17 cellular contexts compared by ENCODE assay signal in the genomic region with DNA sequence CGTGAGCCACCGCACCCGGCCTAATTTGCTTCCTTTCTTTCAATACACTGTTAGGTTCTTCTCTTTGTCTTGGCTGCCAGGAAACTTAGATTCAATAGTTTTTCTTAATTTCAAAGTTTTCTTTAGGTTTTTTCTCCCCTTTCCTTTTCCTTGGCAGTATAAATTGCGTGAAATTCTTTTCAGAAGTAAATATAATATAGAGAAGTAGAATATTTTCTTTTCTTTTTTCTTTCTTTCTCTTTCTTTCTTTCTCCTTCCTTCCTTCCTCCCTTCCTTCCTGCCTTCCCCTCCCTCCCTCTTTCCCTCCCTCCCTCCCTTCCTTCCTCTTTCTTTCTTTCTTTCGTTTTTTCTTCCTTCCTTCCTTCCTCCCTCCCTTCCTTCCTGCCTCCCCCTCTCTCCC. TPM values are rescaled to one million over a fixed set of nuclear protein-coding genes. Genes with fewer than 3 reads are reported as not detected.
DNase-seq lines count a peak whose midpoint lies in the region; ATAC-seq and TF ChIP-seq lines count a peak whose summit lies in the region.
"Had no signal": no experiment of that assay in that cellular context is flagged by ENCODE, and none has a peak within 500 bp of the region (broad histone marks: within the 10 kb centered on the region; RNA-seq: fewer than 3 reads in every experiment).

No MANE protein-coding gene starts in this region.

- H3F3A ChIP-seq in GM23338 (replicated peaks; ENCODE audit: low read depth): no peaks in the 10 kb centered on the region

- H3K79me2 ChIP-seq in GM23338 (replicated peaks; ENCODE audit: insufficient read depth): peaks cover 12% of the 10 kb centered on the region; the same call in 1 of the 2 replicates

- H3K9me3 ChIP-seq in CD4-positive, alpha-beta T cell (ENCODE audit: control insufficient read depth, low read length): no peaks in the 10 kb centered on the region
- H3K9me3 ChIP-seq: HAP-1, SJSA1 had no signal

- no peak overlapping the region for H3K4me3 ChIP-seq in GM23338
- H3K4me3 ChIP-seq: HAP-1, SJSA1 had no signal

- peaks cover 44% of the 10 kb centered on the region for H3K27me3 Mint-ChIP-seq in CD4-positive, alpha-beta T cell
- H3K27me3 Mint-ChIP-seq in GM23338 (ENCODE audit: insufficient read depth, low read depth, poor library complexity) (peaks cover 10% of the 10 kb centered on the region), neural crest cell (ENCODE audit: low read depth) (peaks cover 52% of the 10 kb centered on the region)
- H3K27me3 Mint-ChIP-seq in effector memory CD8-positive, alpha-beta T cell: peaks cover 42 to 51% of the 10 kb centered on the region in 2 donors

- no peak for ATAC-seq in CD4-positive, alpha-beta T cell (ENCODE audit: poor library complexity)
- ATAC-seq in GM23338 (no peak), GM18498 (IDR thresholded peaks at IDR 0.05; ENCODE audit: unreplicated experiment) (no peak), GM19463 (IDR thresholded peaks at IDR 0.05; ENCODE audit: unreplicated experiment) (no peak)
- ATAC-seq in effector memory CD8-positive, alpha-beta T cell (replicated peaks): no peak
- ATAC-seq: PC-3 had no signal

- H3K36me3 ChIP-seq in GM23338 (ENCODE audit: insufficient read depth): no peaks in the 10 kb centered on the region
- H3K36me3 ChIP-seq: HAP-1, SJSA1 had no signal

- DNase-seq in CD4-positive, alpha-beta T cell: no peak
- no peak for DNase-seq in GM23338 (ENCODE audit: low spot score)
- no peak for DNase-seq in effector memory CD8-positive, alpha-beta T cell
- DNase-seq in neural crest cell (ENCODE audit: low read depth, low spot score): no peak
- DNase-seq in caudate nucleus (lab: John Stamatoyannopoulos, UW): no peak
- DNase-seq: DMS 273 treated with DMSO at 0.1 percent for 48 hours, MM.1S, NCI-H1105 treated with DMSO at 0.1 percent for 48 hours, NCI-H187 treated with DMSO at 0.1 percent for 48 hours, NCI-H446, NCI-H748 treated with DMSO at 0.1 percent for 48 hours, PC-3 had no signal

- intact Hi-C loops in CD4-positive, alpha-beta T cell (cut with DNase I, micrococcal nuclease): loop anchor here in 1 of 2 experiments (5.0 to 10.0 kb wide), 2 partner anchors 1526 to 1848 kb away; a partner anchor contains a TSS

- H3K27me3 ChIP-seq in CD4-positive, alpha-beta T cell (ENCODE audit: control insufficient read depth, insufficient read depth, low read length): no peaks in the 10 kb centered on the region
- no peaks in the 10 kb centered on the region for H3K27me3 ChIP-seq in GM23338 (ENCODE audit: insufficient read depth)

- H3K27ac Mint-ChIP-seq in CD4-positive, alpha-beta T cell: no peak overlapping the region
- no peak overlapping the region for H3K27ac Mint-ChIP-seq in GM23338
- H3K27ac Mint-ChIP-seq in effector memory CD8-positive, alpha-beta T cell: no peak overlapping the region
- no peak overlapping the region for H3K27ac Mint-ChIP-seq in neural crest cell (ENCODE audit: unreplicated experiment)
- H3K27ac Mint-ChIP-seq: B cell had no signal

- peak overlapping the region; percentile 91 for H3K4me3 Mint-ChIP-seq in CD4-positive, alpha-beta T cell
- H3K4me3 Mint-ChIP-seq in GM23338 (no peak overlapping the region), neural crest cell (peak overlapping the region; percentile 89)
- H3K4me3 Mint-ChIP-seq in effector memory CD8-positive, alpha-beta T cell: peak overlapping the region; percentile 70 to 82

- no peak overlapping the region for H2AFZ ChIP-seq in GM23338

- no peak for TF ChIP-seq CTCF in CD4-positive, alpha-beta T cell (IDR thresholded peaks at IDR 0.05)
- no peak for TF ChIP-seq CTCF in GM23338 (conservative IDR thresholded peaks at IDR 0.05; ENCODE audit: low read depth in 2 of 2)
- TF ChIP-seq CTCF in neural crest cell (conservative IDR thresholded peaks at IDR 0.05): no peak

- CTCF ChIA-PET in CD4-positive, alpha-beta T cell (lab: Charles Lee): no interaction called here

- H3K4me1 ChIP-seq in GM23338 (ENCODE audit: insufficient read depth): peaks cover 45% of the 10 kb centered on the region
- H3K4me1 ChIP-seq: SJSA1 had no signal

- H3K4me1 Mint-ChIP-seq in CD4-positive, alpha-beta T cell (ENCODE audit: low read depth): peaks cover 21% of the 10 kb centered on the region
- peaks cover 43% of the 10 kb centered on the region for H3K4me1 Mint-ChIP-seq in GM23338
- peaks cover 8 to 11% of the 10 kb centered on the region in 2 donors for H3K4me1 Mint-ChIP-seq in effector memory CD8-positive, alpha-beta T cell (ENCODE audit: low read depth in 2 of 2)
- H3K4me1 Mint-ChIP-seq in neural crest cell: peaks cover 33% of the 10 kb centered on the region

- H3K9me2 ChIP-seq in GM23338 (ENCODE audit: insufficient read depth): no peaks in the 10 kb centered on the region

- no peaks in the 10 kb centered on the region for H3K9me3 Mint-ChIP-seq in CD4-positive, alpha-beta T cell
- peaks cover 7% of the 10 kb centered on the region; the same call in 2 of the 3 replicates for H3K9me3 Mint-ChIP-seq in GM23338
- no peaks in the 10 kb centered on the region for H3K9me3 Mint-ChIP-seq in effector memory CD8-positive, alpha-beta T cell
- H3K9me3 Mint-ChIP-seq in neural crest cell: no peaks in the 10 kb centered on the region

- POLR2A ChIA-PET in CD4-positive, alpha-beta T cell (lab: Charles Lee): no interaction called here

- H3K36me3 Mint-ChIP-seq in CD4-positive, alpha-beta T cell (ENCODE audit: low read depth): no peaks in the 10 kb centered on the region
- peaks cover 16% of the 10 kb centered on the region for H3K36me3 Mint-ChIP-seq in GM23338 (ENCODE audit: low read depth)
- H3K36me3 Mint-ChIP-seq in effector memory CD8-positive, alpha-beta T cell (ENCODE audit: insufficient read depth): no peaks in the 10 kb centered on the region
- H3K36me3 Mint-ChIP-seq in neural crest cell (ENCODE audit: low read depth): no peaks in the 10 kb centered on the region

- H3K27ac ChIP-seq in CD4-positive, alpha-beta T cell (ENCODE audit: low read depth, low read length): no peak overlapping the region
- H3K27ac ChIP-seq in GM23338 (ENCODE audit: low read depth) (peak overlapping the region; percentile 73; the same call in 1 of the 2 replicates), caudate nucleus (ENCODE audit: low read depth, low read length) (no peak overlapping the region)
- H3K27ac ChIP-seq: SJSA1 had no signal

- no peak overlapping the region for H3K4me2 ChIP-seq in GM23338

- H4K20me1 ChIP-seq in GM23338 (replicated peaks; ENCODE audit: insufficient read depth): no peaks in the 10 kb centered on the region

TF ChIP-seq in GM23338, 12 proteins besides CTCF, POLR2A, EP300 and RAD21 (continues in another document):
- TF ChIP-seq NANOG (IDR thresholded peaks at IDR 0.05; ENCODE audit: borderline replicate concordance) (no peak), STAT1 (IDR thresholded peaks at IDR 0.05; ENCODE audit: unreplicated experiment) (no peak), JUNB (IDR thresholded peaks at IDR 0.05; ENCODE audit: unreplicated experiment) (no peak), CREB1 (CRISPR knock-in tag; IDR thresholded peaks at IDR 0.05; ENCODE audit: low read depth) (no peak), EZH2phosphoT487 (IDR thresholded peaks at IDR 0.05; ENCODE audit: unreplicated experiment) (no peak), ZNF114 (CRISPR knock-in tag; IDR thresholded peaks at IDR 0.05) (no peak), ZNF331 (CRISPR knock-in tag; IDR thresholded peaks at IDR 0.05; ENCODE audit: low read depth) (no peak)

RNA-seq across cellular contexts. Expression of a gene that starts 1.7 kb away (rescaled TPM):
- total RNA-seq in CD4-positive, alpha-beta T cell: under 1 TPM; 0.20 to 0.27 TPM
- total RNA-seq in GM23338 (2014; rRNA removed; shearing (Covaris generic)): 3.8 and 7.1 TPM in 2 replicates
- 2.4 and 2.6 TPM in 2 replicates for polyA plus RNA-seq in GM23338 (2016; fragmentation: Nextera tagmentation; extraction: Ambion mirVana)
- 1.0 and 1.1 TPM in 2 replicates for total RNA-seq in neural crest cell
